In the genomic region with DNA sequence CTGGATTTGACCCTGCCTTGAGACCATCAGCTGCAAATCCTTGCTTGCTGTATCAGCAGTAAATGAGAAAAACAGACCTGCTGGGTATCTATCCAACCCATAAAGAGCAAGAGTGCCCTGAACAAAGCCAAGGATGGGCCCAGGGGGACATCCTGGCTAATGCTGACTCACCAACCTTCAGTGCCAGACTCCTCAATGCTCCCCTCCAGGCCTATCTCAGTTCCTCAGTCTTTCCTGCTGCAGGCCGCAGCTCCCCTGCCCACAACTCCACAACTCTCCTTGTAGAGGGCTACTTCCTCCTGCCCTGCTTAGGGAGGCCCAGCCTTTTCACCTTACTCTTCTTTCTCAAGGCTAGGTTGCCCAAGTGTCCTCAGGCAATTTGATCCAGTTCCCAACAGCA, we compare ENCODE assay signal across 10 cellular contexts. TPM values are rescaled to one million over a fixed set of nuclear protein-coding genes. Genes with fewer than 3 reads are reported as not detected.
DNase-seq lines count a peak whose midpoint lies in the region; ATAC-seq and TF ChIP-seq lines count a peak whose summit lies in the region.
"Had no signal": no experiment of that assay in that cellular context is flagged by ENCODE, and none has a peak within 500 bp of the region (broad histone marks: within the 10 kb centered on the region; RNA-seq: fewer than 3 reads in every experiment).

No MANE protein-coding gene starts in this region.

- no peak for DNase-seq in T-helper 2 cell treated with Interferon-gamma antibody and Interleukin-4, amounts not matched to agents 5 μg/mL and 100 μg/mL, for 36 hours (ENCODE audit: low spot score)
- DNase-seq in T-helper 2 cell (no peak), SIG-M5 (lab: John Stamatoyannopoulos, UW) (peak; percentile 41), endothelial cell (ENCODE audit: low spot score) (no peak), GM13976 (ENCODE audit: low spot score) (no peak), amniotic stem cell (lab: John Stamatoyannopoulos, UW) (no peak), left colon (no peak)
- DNase-seq in stimulated activated effector memory CD8-positive, alpha-beta T cell treated with anti-CD3 and anti-CD28 coated beads, Interleukin-12 subunit alpha, Interleukin-12 subunit beta, amount 100 ng/mL, for 72 hours (ENCODE audit: low spot score in 2 of 2) = no peak
- DNase-seq: heart right ventricle had no signal

- intact Hi-C loops in left colon (cut with DNase I, micrococcal nuclease) = no loop called here

- no peaks in the 10 kb centered on the region for H3K27me3 Mint-ChIP-seq in T-helper 2 cell treated with Interferon-gamma antibody and Interleukin-4, amounts not matched to agents 5 μg/mL and 100 μg/mL, for 36 hours (ENCODE audit: low read depth)
- peaks cover 24% of the 10 kb centered on the region for H3K27me3 Mint-ChIP-seq in endothelial cell (ENCODE audit: unreplicated experiment)

- peaks cover 31% of the 10 kb centered on the region for H3K36me3 Mint-ChIP-seq in T-helper 2 cell treated with Interferon-gamma antibody and Interleukin-4, amounts not matched to agents 5 μg/mL and 100 μg/mL, for 36 hours (ENCODE audit: low read depth)
- H3K36me3 Mint-ChIP-seq in endothelial cell (ENCODE audit: low read depth, unreplicated experiment) = peaks cover 34% of the 10 kb centered on the region
- H3K36me3 Mint-ChIP-seq in stimulated activated effector memory CD8-positive, alpha-beta T cell treated with anti-CD3 and anti-CD28 coated beads, Interleukin-12 subunit alpha, Interleukin-12 subunit beta, amount 100 ng/mL, for 72 hours = peaks cover 44% of the 10 kb centered on the region

- in situ Hi-C loops in GM13976 (cut with MboI; ENCODE audit: low sequenced_read_pairs, unreplicated experiment) = no loop called here

- no peak for ATAC-seq in stimulated activated effector memory CD8-positive, alpha-beta T cell treated with anti-CD3 and anti-CD28 coated beads, Interleukin-12 subunit alpha, Interleukin-12 subunit beta, amount 100 ng/mL, for 72 hours
- no peak for ATAC-seq in left colon
- ATAC-seq: heart right ventricle had no signal

- H3K27ac Mint-ChIP-seq in T-helper 2 cell treated with Interferon-gamma antibody and Interleukin-4, amounts not matched to agents 5 μg/mL and 100 μg/mL, for 36 hours = peak overlapping the region; percentile 65
- peak overlapping the region; percentile 53 for H3K27ac Mint-ChIP-seq in endothelial cell (ENCODE audit: unreplicated experiment)
- H3K27ac Mint-ChIP-seq in stimulated activated effector memory CD8-positive, alpha-beta T cell treated with anti-CD3 and anti-CD28 coated beads, Interleukin-12 subunit alpha, Interleukin-12 subunit beta, amount 100 ng/mL, for 72 hours = peak overlapping the region; percentile 95

- H3K9me3 Mint-ChIP-seq in T-helper 2 cell treated with Interferon-gamma antibody and Interleukin-4, amounts not matched to agents 5 μg/mL and 100 μg/mL, for 36 hours = no peaks in the 10 kb centered on the region
- no peaks in the 10 kb centered on the region for H3K9me3 Mint-ChIP-seq in endothelial cell (ENCODE audit: unreplicated experiment)
- H3K9me3 Mint-ChIP-seq in stimulated activated effector memory CD8-positive, alpha-beta T cell treated with anti-CD3 and anti-CD28 coated beads, Interleukin-12 subunit alpha, Interleukin-12 subunit beta, amount 100 ng/mL, for 72 hours = no peaks in the 10 kb centered on the region

- H3K4me3 Mint-ChIP-seq in T-helper 2 cell treated with Interferon-gamma antibody and Interleukin-4, amounts not matched to agents 5 μg/mL and 100 μg/mL, for 36 hours = peak overlapping the region; percentile 95
- H3K4me3 Mint-ChIP-seq in endothelial cell (ENCODE audit: unreplicated experiment) = peak overlapping the region; percentile 59
- no peak overlapping the region for H3K4me3 Mint-ChIP-seq in stimulated activated effector memory CD8-positive, alpha-beta T cell treated with anti-CD3 and anti-CD28 coated beads, Interleukin-12 subunit alpha, Interleukin-12 subunit beta, amount 100 ng/mL, for 72 hours

- peaks cover 34% of the 10 kb centered on the region for H3K4me1 Mint-ChIP-seq in T-helper 2 cell treated with Interferon-gamma antibody and Interleukin-4, amounts not matched to agents 5 μg/mL and 100 μg/mL, for 36 hours (ENCODE audit: low read depth)
- peaks cover 44% of the 10 kb centered on the region for H3K4me1 Mint-ChIP-seq in endothelial cell (ENCODE audit: unreplicated experiment)
- H3K4me1 Mint-ChIP-seq in stimulated activated effector memory CD8-positive, alpha-beta T cell treated with anti-CD3 and anti-CD28 coated beads, Interleukin-12 subunit alpha, Interleukin-12 subunit beta, amount 100 ng/mL, for 72 hours = peaks cover 38% of the 10 kb centered on the region

- no peak for TF ChIP-seq CTCF in endothelial cell (IDR thresholded peaks at IDR 0.05; ENCODE audit: unreplicated experiment)
- no peak for TF ChIP-seq CTCF in GM13976 (IDR thresholded peaks at IDR 0.05; ENCODE audit: borderline replicate concordance, control extremely low read depth, extremely low read depth, insufficient read depth, missing control alignments)

RNA-seq across cellular contexts. Expression of a gene that starts 2.6 kb away (rescaled TPM):
- total RNA-seq in endothelial cell (ENCODE audit: unreplicated experiment) = 105 TPM
- 100 to 1,000 TPM in 1 of 2 donors, 10 to 100 TPM in 1; 96.8 to 102 TPM for total RNA-seq in left colon

RNA-seq across cellular contexts. Expression of a gene that starts 5.3 kb away (rescaled TPM):
- not detected for total RNA-seq in endothelial cell (ENCODE audit: unreplicated experiment)
- total RNA-seq in left colon = not detected
- total RNA-seq: A172 had no signal

RNA-seq across cellular contexts. Expression of a gene that starts 12.0 kb away (rescaled TPM):
- total RNA-seq in endothelial cell (ENCODE audit: unreplicated experiment) (36.5 TPM), left colon (10 to 100 TPM; 44.2 to 49.8 TPM)

RNA-seq across cellular contexts. Expression of a gene that starts 19.8 kb away (rescaled TPM):
- 5.8 TPM for total RNA-seq in endothelial cell (ENCODE audit: unreplicated experiment)
- total RNA-seq in left colon = 10 to 100 TPM in 1 of 2 donors, 1 to 10 TPM in 1; 8.0 to 10.1 TPM

RNA-seq across cellular contexts. Expression of a gene that starts 20.1 kb away (rescaled TPM):
- total RNA-seq in endothelial cell (ENCODE audit: unreplicated experiment) = 173 TPM
- 100 to 1,000 TPM; 157 to 183 TPM for total RNA-seq in left colon
